1 cellular context compared by ENCODE assay signal in the genomic region with DNA sequence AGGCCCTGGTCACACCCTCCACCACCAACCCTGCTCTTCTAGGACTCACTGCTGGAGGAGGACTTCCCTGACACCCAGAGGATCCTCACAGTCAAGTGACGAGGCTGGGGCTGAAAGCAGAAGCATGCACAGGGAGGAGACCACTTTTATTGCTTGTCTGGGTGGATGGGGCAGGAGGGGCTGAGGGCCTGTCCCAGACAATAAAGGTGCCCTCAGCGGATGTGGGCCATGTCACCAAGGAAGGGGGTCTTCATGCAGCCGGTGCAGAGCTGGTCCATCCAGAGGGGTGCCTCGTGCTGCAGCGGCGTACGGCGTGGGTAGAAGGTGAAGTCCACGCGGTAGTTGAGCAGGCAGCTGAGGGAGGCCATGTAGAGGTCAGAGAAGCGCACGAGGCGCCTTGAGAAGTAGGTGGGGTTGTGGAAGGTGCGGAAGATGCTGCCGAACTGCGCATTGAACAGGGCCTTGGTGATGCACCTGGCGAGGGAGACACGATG.
TF ChIP-seq lines count a peak whose summit lies in the region.

No MANE protein-coding gene starts in this region.

TF ChIP-seq in GM23338, 12 proteins besides CTCF, POLR2A, EP300 and RAD21:
- TF ChIP-seq, protein P1, sequence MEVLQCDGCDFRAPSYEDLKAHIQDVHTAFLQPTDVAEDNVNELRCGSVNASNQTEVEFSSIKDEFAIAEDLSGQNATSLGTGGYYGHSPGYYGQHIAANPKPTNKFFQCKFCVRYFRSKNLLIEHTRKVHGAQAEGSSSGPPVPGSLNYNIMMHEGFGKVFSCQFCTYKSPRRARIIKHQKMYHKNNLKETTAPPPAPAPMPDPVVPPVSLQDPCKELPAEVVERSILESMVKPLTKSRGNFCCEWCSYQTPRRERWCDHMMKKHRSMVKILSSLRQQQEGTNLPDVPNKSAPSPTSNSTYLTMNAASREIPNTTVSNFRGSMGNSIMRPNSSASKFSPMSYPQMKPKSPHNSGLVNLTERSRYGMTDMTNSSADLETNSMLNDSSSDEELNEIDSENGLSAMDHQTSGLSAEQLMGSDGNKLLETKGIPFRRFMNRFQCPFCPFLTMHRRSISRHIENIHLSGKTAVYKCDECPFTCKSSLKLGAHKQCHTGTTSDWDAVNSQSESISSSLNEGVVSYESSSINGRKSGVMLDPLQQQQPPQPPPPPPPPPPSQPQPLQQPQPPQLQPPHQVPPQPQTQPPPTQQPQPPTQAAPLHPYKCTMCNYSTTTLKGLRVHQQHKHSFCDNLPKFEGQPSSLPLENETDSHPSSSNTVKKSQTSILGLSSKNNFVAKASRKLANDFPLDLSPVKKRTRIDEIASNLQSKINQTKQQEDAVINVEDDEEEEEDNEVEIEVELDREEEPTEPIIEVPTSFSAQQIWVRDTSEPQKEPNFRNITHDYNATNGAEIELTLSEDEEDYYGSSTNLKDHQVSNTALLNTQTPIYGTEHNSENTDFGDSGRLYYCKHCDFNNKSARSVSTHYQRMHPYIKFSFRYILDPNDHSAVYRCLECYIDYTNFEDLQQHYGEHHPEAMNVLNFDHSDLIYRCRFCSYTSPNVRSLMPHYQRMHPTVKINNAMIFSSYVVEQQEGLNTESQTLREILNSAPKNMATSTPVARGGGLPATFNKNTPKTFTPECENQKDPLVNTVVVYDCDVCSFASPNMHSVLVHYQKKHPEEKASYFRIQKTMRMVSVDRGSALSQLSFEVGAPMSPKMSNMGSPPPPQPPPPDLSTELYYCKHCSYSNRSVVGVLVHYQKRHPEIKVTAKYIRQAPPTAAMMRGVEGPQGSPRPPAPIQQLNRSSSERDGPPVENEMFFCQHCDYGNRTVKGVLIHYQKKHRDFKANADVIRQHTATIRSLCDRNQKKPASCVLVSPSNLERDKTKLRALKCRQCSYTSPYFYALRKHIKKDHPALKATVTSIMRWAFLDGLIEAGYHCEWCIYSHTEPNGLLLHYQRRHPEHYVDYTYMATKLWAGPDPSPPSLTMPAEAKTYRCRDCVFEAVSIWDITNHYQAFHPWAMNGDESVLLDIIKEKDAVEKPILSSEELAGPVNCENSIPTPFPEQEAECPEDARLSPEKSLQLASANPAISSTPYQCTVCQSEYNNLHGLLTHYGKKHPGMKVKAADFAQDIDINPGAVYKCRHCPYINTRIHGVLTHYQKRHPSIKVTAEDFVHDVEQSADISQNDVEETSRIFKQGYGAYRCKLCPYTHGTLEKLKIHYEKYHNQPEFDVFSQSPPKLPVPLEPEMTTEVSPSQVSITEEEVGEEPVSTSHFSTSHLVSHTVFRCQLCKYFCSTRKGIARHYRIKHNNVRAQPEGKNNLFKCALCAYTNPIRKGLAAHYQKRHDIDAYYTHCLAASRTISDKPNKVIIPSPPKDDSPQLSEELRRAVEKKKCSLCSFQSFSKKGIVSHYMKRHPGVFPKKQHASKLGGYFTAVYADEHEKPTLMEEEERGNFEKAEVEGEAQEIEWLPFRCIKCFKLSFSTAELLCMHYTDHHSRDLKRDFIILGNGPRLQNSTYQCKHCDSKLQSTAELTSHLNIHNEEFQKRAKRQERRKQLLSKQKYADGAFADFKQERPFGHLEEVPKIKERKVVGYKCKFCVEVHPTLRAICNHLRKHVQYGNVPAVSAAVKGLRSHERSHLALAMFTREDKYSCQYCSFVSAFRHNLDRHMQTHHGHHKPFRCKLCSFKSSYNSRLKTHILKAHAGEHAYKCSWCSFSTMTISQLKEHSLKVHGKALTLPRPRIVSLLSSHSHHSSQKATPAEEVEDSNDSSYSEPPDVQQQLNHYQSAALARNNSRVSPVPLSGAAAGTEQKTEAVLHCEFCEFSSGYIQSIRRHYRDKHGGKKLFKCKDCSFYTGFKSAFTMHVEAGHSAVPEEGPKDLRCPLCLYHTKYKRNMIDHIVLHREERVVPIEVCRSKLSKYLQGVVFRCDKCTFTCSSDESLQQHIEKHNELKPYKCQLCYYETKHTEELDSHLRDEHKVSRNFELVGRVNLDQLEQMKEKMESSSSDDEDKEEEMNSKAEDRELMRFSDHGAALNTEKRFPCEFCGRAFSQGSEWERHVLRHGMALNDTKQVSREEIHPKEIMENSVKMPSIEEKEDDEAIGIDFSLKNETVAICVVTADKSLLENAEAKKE (CRISPR knock-in tag; IDR thresholded peaks at IDR 0.05), result no peak
TF ChIP-seq in GM23338: peak in this region for 0.
